Comparison of ENCODE assay signal across 1 cellular context in genomic region chr6:30686908-30687658, GRCh38.
TF ChIP-seq lines count a peak whose summit lies in the region.

No MANE protein-coding gene starts in this region.

TF ChIP-seq in WTC11, 78 proteins besides CTCF, POLR2A, EP300 and RAD21 (continued from another document):
- TF ChIP-seq ERG (CRISPR knock-in tag; IDR thresholded peaks at IDR 0.05) (no peak), RELA (CRISPR knock-in tag; IDR thresholded peaks at IDR 0.05; ENCODE audit: borderline replicate concordance) (no peak), SP1 (CRISPR knock-in tag; conservative IDR thresholded peaks at IDR 0.05) (peak; percentile 71; the same call in 1 of the 2 replicates), IRF1 (CRISPR knock-in tag; IDR thresholded peaks at IDR 0.05) (no peak), NFATC4 (CRISPR knock-in tag; IDR thresholded peaks at IDR 0.05) (no peak), CREM (CRISPR knock-in tag; IDR thresholded peaks at IDR 0.05) (0 out of 2 replicates have a peak, but pooled peaks have one; percentile 32)
